In the genomic region with DNA sequence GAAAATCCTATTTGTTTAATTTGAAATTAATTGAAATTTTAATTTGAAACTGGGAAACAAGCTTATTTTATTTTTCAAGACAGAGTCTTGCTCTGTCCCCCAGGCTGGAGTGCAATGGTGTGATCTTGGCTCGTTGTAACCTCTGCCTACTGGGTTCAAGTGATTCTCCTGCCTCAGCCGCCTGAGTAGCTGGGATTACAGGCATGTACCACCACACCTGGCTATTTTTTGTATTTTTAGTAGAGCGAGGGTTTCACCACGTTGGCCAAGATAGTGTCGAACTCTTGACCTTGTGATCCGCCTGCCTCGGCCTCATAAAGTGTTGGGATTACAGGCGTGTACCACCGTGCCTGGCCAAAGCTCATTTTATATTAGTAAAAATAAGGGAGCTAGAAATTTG, we compare ENCODE assay signal across 1 cellular context.
TF ChIP-seq lines count a peak whose summit lies in the region.

No MANE protein-coding gene starts in this region.

TF ChIP-seq in GM12878, 131 proteins besides CTCF, POLR2A, EP300 and RAD21:
- TF ChIP-seq POLR2AphosphoS2 (IDR thresholded peaks at IDR 0.05; ENCODE audit: low read depth, low read length) (0 out of 2 replicates have a peak, but pooled peaks have one; percentile 2), STAT3 (IDR thresholded peaks at IDR 0.05; ENCODE audit: low read depth, low read length) (no peak)
